Comparison of ENCODE assay signal across 14 cellular contexts in the genomic region with DNA sequence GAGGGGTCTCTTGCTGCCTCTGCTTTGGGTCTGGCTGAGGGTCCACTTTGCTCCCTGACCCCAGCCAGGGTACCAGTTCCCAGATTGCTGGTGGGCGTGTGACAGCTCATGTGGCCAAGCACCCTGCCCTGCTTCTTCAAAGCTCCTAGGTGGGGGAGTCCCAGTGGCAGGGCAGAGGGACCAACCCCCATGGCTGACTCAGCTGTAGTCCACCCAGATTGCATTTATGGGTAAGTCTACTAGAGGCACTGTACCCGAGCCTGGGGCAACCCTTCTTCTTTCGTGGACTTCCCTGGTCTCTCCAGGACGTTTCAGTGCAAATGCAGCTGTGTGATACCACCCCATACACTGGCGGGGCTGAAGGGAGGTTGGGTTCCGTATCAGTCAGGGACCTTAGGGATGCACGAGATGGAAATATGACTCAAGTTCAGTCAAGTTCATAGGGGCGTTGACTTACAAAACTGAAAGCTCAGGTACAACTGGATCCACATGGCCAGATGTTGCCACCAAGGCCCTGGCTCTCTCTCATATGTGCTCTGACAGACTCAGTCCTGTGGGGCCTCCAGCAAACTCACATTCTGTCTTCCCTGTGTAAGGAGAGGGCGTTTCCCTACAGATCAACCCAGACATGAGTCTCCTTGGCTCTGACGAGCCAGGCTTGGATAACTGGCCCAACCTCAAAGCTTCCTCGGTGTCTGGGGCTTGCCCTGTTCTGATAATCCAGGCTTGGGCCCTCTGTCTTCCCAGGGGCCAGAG. TPM values are rescaled to one million over a fixed set of nuclear protein-coding genes. Genes with fewer than 3 reads are reported as not detected.
A peak's percentile ranks its signal among the peaks of the same experiment; 100 is the strongest.
DNase-seq lines count a peak whose midpoint lies in the region; ATAC-seq, FAIRE-seq and TF ChIP-seq lines count a peak whose summit lies in the region.
"Had no signal": no experiment of that assay in that cellular context is flagged by ENCODE, and none has a peak within 500 bp of the region (broad histone marks: within the 10 kb centered on the region; RNA-seq: fewer than 3 reads in every experiment).

No MANE protein-coding gene starts in this region.

- H3K4me3 ChIP-seq in colonic mucosa (no peak overlapping the region), osteoblast (ENCODE audit: insufficient read depth, low read length) (no peak overlapping the region), upper lobe of right lung (no peak overlapping the region)

- no peak overlapping the region for H3K9ac ChIP-seq in colonic mucosa (ENCODE audit: low read depth in 2 of 2, low read length in 2 of 2)
- H3K9ac ChIP-seq: KMS-11 had no signal

- ATAC-seq in stimulated activated naive CD8-positive, alpha-beta T cell treated with anti-CD3 and anti-CD28 coated beads, Interleukin-15, Interleukin-2, amounts not matched to agents 100 U/mL and 50 U/mL, for 24 hours = peak; percentile 22
- ATAC-seq in stimulated activated naive CD8-positive, alpha-beta T cell treated with anti-CD3 and anti-CD28 coated beads, Interleukin-15, amount 100 ng/mL, for 72 hours = no peak
- ATAC-seq in upper lobe of right lung = no peak
- ATAC-seq: activated CD4-positive, alpha-beta T cell treated with anti-CD3 and anti-CD28 coated beads for 36 hours; activated T-cell treated with anti-CD3 and anti-CD28 coated beads, Interleukin-2, amount 50 U/mL, for 72 hours had no signal

- H3K36me3 ChIP-seq in colonic mucosa (no peaks in the 10 kb centered on the region), osteoblast (ENCODE audit: insufficient read depth, low read length) (no peaks in the 10 kb centered on the region), upper lobe of right lung (no peaks in the 10 kb centered on the region)

- H3K9me3 Mint-ChIP-seq in stimulated activated naive CD8-positive, alpha-beta T cell treated with anti-CD3 and anti-CD28 coated beads, Interleukin-15, amount 100 ng/mL, for 72 hours = peaks cover 5 to 13% of the 10 kb centered on the region in 2 donors

- H3K79me2 ChIP-seq in osteoblast (ENCODE audit: insufficient read depth, low read length) = peaks cover 9% of the 10 kb centered on the region

- no peak overlapping the region for H3K4me3 Mint-ChIP-seq in stimulated activated naive CD8-positive, alpha-beta T cell treated with anti-CD3 and anti-CD28 coated beads, Interleukin-15, amount 100 ng/mL, for 72 hours
- H3K4me3 Mint-ChIP-seq: activated CD4-positive, alpha-beta T cell treated with anti-CD3 and anti-CD28 coated beads for 36 hours; activated T-cell treated with anti-CD3 and anti-CD28 coated beads, Interleukin-2, amount 50 U/mL, for 72 hours had no signal

- peaks cover 15% of the 10 kb centered on the region for H3K4me1 Mint-ChIP-seq in stimulated activated naive CD8-positive, alpha-beta T cell treated with anti-CD3 and anti-CD28 coated beads, Interleukin-15, amount 100 ng/mL, for 72 hours

- H2AFZ ChIP-seq in osteoblast (ENCODE audit: low read length) = no peak overlapping the region

- no peak for FAIRE-seq in D721Med (lab: Jason Lieb, UNC)

- H3K4me2 ChIP-seq in osteoblast (ENCODE audit: insufficient read depth, low read length) = peak overlapping the region; percentile 46
- H3K4me2 ChIP-seq: KMS-11 had no signal

- H3K9me3 ChIP-seq in colonic mucosa = no peaks in the 10 kb centered on the region
- no peaks in the 10 kb centered on the region for H3K9me3 ChIP-seq in osteoblast (ENCODE audit: low read depth, low read length)
- no peaks in the 10 kb centered on the region for H3K9me3 ChIP-seq in upper lobe of right lung

- intact Hi-C loops in colonic mucosa (cut with DNase I) (no loop called here), upper lobe of right lung (cut with DNase I) (no loop called here)

- TF ChIP-seq CTCF in colonic mucosa (IDR thresholded peaks at IDR 0.05) (no peak), osteoblast (IDR thresholded peaks at IDR 0.05; ENCODE audit: extremely low read depth, low read depth, low read length) (no peak), upper lobe of right lung (IDR thresholded peaks at IDR 0.05) (no peak), D721Med (IDR thresholded peaks at IDR 0.05; ENCODE audit: insufficient read depth, missing control alignments) (no peak)

- H3K27ac Mint-ChIP-seq in stimulated activated naive CD8-positive, alpha-beta T cell treated with anti-CD3 and anti-CD28 coated beads, Interleukin-15, amount 100 ng/mL, for 72 hours = no peak overlapping the region
- H3K27ac Mint-ChIP-seq: activated CD4-positive, alpha-beta T cell treated with anti-CD3 and anti-CD28 coated beads for 36 hours; activated T-cell treated with anti-CD3 and anti-CD28 coated beads, Interleukin-2, amount 50 U/mL, for 72 hours had no signal

- H3K27me3 ChIP-seq in colonic mucosa (no peaks in the 10 kb centered on the region), osteoblast (ENCODE audit: insufficient read depth, low read length) (no peaks in the 10 kb centered on the region), upper lobe of right lung (no peaks in the 10 kb centered on the region)

- peak overlapping the region; percentile 2 for H3K27ac ChIP-seq in colonic mucosa
- H3K27ac ChIP-seq in osteoblast (ENCODE audit: low read depth, low read length) = peak overlapping the region; percentile 96
- H3K27ac ChIP-seq in upper lobe of right lung = peak overlapping the region; percentile 66
- H3K27ac ChIP-seq: KMS-11 had no signal

- no peak for DNase-seq in stimulated activated naive CD8-positive, alpha-beta T cell treated with anti-CD3 and anti-CD28 coated beads, Interleukin-15, Interleukin-2, amounts not matched to agents 100 U/mL and 50 U/mL, for 24 hours
- no peak for DNase-seq in stimulated activated naive CD8-positive, alpha-beta T cell treated with anti-CD3 and anti-CD28 coated beads, Interleukin-15, amount 100 ng/mL, for 72 hours
- no peak for DNase-seq in colonic mucosa
- no peak for DNase-seq in osteoblast (ENCODE audit: insufficient read length, low spot score, missing footprints)
- no peak for DNase-seq in upper lobe of right lung
- no peak for DNase-seq in medulla oblongata (ENCODE audit: extremely low spot score)
- no peak for DNase-seq in D721Med (ENCODE audit: insufficient read length, low spot score)
- no peak for DNase-seq in NCI-H2171 treated with DMSO at 0.1 percent for 48 hours (lab: John Stamatoyannopoulos, UW)
- DNase-seq: activated CD4-positive, alpha-beta T cell treated with anti-CD3 and anti-CD28 coated beads for 36 hours; activated T-cell treated with anti-CD3 and anti-CD28 coated beads, Interleukin-2, amount 50 U/mL, for 72 hours; glutamatergic neuron had no signal

- H3K27me3 Mint-ChIP-seq in stimulated activated naive CD8-positive, alpha-beta T cell treated with anti-CD3 and anti-CD28 coated beads, Interleukin-15, amount 100 ng/mL, for 72 hours = no peaks in the 10 kb centered on the region
- H3K27me3 Mint-ChIP-seq: activated CD4-positive, alpha-beta T cell treated with anti-CD3 and anti-CD28 coated beads for 36 hours had no signal

- H3K4me1 ChIP-seq in colonic mucosa (peaks cover 3% of the 10 kb centered on the region), osteoblast (ENCODE audit: insufficient read depth, low read length) (peaks cover 40% of the 10 kb centered on the region), upper lobe of right lung (peaks cover 48% of the 10 kb centered on the region)

- H4K20me1 ChIP-seq in osteoblast (ENCODE audit: insufficient read depth, low read length) = no peaks in the 10 kb centered on the region

RNA-seq across cellular contexts. Expression of gene PTPRE, which starts 13.6 kb away (rescaled TPM):
- total RNA-seq in colonic mucosa (10 to 100 TPM; 15.9 to 18.8 TPM), osteoblast (5.9 and 9.0 TPM in 2 replicates), upper lobe of right lung (70.6 TPM)

RNA-seq across cellular contexts. Expression of gene CLRN3, which starts 27.8 kb away (rescaled TPM):
- 100 to 1,000 TPM in 1 of 2 donors, 10 to 100 TPM in 1; 76.8 to 110 TPM for total RNA-seq in colonic mucosa
- total RNA-seq in osteoblast = not detected in 2 replicates
- not detected for total RNA-seq in upper lobe of right lung
- total RNA-seq: activated CD4-positive, alpha-beta T cell treated with anti-CD3 and anti-CD28 coated beads for 36 hours; activated T-cell treated with anti-CD3 and anti-CD28 coated beads, Interleukin-2, amount 50 U/mL, for 72 hours; aorta; T-helper 1 cell treated with Interleukin-12 subunit alpha and Interleukin-12 subunit beta and Interleukin-4 antibody, amounts not matched to agents 30 ng/mL and 1 ng/mL, for 36 hours had no signal

Comparison
In these comparisons a context has a peak if more than half of its experiments do, and no peak if none do; other contexts are left out.
1. H3K27ac ChIP-seq: peak in every context shown above with its lines; median percentile 96 in osteoblast; 66 in upper lobe of right lung; 2 in colonic mucosa.
2. RNA of gene CLRN3, which starts 27.8 kb away (total RNA-seq): 76.8 to 110 TPM in colonic mucosa; not detected in osteoblast and not detected in upper lobe of right lung (single experiment); every median in the first group is over 10 times any median in the second.